ENCODE assay signal across 18 cellular contexts in genomic region chr16:13236308-13236707, GRCh38.
DNase-seq lines count a peak whose midpoint lies in the region; TF ChIP-seq lines count a peak whose summit lies in the region.
"Had no signal": no experiment of that assay in that cellular context is flagged by ENCODE, and none has a peak within 500 bp of the region (broad histone marks: within the 10 kb centered on the region; RNA-seq: fewer than 3 reads in every experiment).

No MANE protein-coding gene starts in this region.

- H3K27ac ChIP-seq in endodermal cell (ENCODE audit: low read depth, low read length): no peak overlapping the region
- H3K27ac ChIP-seq: A549, BLaER1 had no signal

- WGBS in endodermal cell (ENCODE audit: insufficient coverage in 1 of 2, insufficient read length in 1 of 2), 2 experiments: 95 to 99% methylated on average over 5 to 6 of the region's 6 CpGs

- peaks cover 3% of the 10 kb centered on the region for H3K4me1 ChIP-seq in endodermal cell (ENCODE audit: control insufficient read depth, insufficient read depth, low read length)
- H3K4me1 ChIP-seq: A549, BE2C had no signal

- H3K9me3 ChIP-seq in endodermal cell (ENCODE audit: control insufficient read depth, low read length): peaks cover 10% of the 10 kb centered on the region
- H3K9me3 ChIP-seq: A549, BE2C, BLaER1, Caco-2 had no signal

- no peak overlapping the region for H3K4me3 ChIP-seq in endodermal cell (ENCODE audit: low read length)
- H3K4me3 ChIP-seq: A549, BLaER1 had no signal

- H3K27me3 ChIP-seq in endodermal cell (ENCODE audit: control insufficient read depth, insufficient read depth, low read length, poor library complexity, severe bottlenecking): no peaks in the 10 kb centered on the region
- H3K27me3 ChIP-seq: BE2C, BLaER1 had no signal

- peaks cover 17% of the 10 kb centered on the region for H3K36me3 Mint-ChIP-seq in endodermal cell (ENCODE audit: low read depth)
- H3K36me3 Mint-ChIP-seq: CD14-positive monocyte; CD4-positive, CD25-positive, alpha-beta regulatory T cell; CD8-positive, alpha-beta T cell had no signal

- peak overlapping the region; percentile 60 for H3K27ac Mint-ChIP-seq in endodermal cell
- H3K27ac Mint-ChIP-seq: CD14-positive monocyte; CD4-positive, CD25-positive, alpha-beta regulatory T cell; CD8-positive, alpha-beta T cell had no signal

- no peak overlapping the region for H3K4me3 Mint-ChIP-seq in endodermal cell
- H3K4me3 Mint-ChIP-seq: CD14-positive monocyte; CD4-positive, CD25-positive, alpha-beta regulatory T cell; CD8-positive, alpha-beta T cell had no signal

- H3K9ac ChIP-seq in endodermal cell (ENCODE audit: extremely low read depth, low read length, poor library complexity, severe bottlenecking): no peak overlapping the region
- H3K9ac ChIP-seq: BLaER1 had no signal

- no peak for TF ChIP-seq CTCF in endodermal cell (conservative IDR thresholded peaks at IDR 0.05)

- H3K36me3 ChIP-seq in endodermal cell (ENCODE audit: control insufficient read depth, insufficient read depth, low read length): peaks cover 8% of the 10 kb centered on the region
- H3K36me3 ChIP-seq: BE2C, BLaER1 had no signal

- no peaks in the 10 kb centered on the region for H3K27me3 Mint-ChIP-seq in endodermal cell (ENCODE audit: insufficient read depth)
- H3K27me3 Mint-ChIP-seq: CD4-positive, CD25-positive, alpha-beta regulatory T cell had no signal

- H3K4me1 Mint-ChIP-seq in endodermal cell: peaks cover 52% of the 10 kb centered on the region
- H3K4me1 Mint-ChIP-seq: CD14-positive monocyte; CD4-positive, CD25-positive, alpha-beta regulatory T cell had no signal

- peaks cover 5% of the 10 kb centered on the region for H3K9me3 Mint-ChIP-seq in endodermal cell

- DNase-seq in RPMI7951 (ENCODE audit: low read depth): peak; percentile 3
- no peak for DNase-seq in endodermal cell
- DNase-seq in activated naive CD4-positive, alpha-beta T cell treated with anti-CD3 and anti-CD28 coated beads, Interleukin-2, amount 50 U/mL, for 16 hours: no peak
- no peak for DNase-seq in mesenteric fat pad (ENCODE audit: low spot score)
- DNase-seq in A172 (ENCODE audit: low spot score): no peak
- DNase-seq: 8988T; AML-193; BE2C; C1 segment of cervical spinal cord; Caco-2; Calu3; CD4-positive, CD25-positive, alpha-beta regulatory T cell; CD8-positive, alpha-beta T cell; DMS79 treated with DMSO at 0.1 percent for 48 hours; GF-D8 had no signal
